Comparison of ENCODE assay signal across 1 cellular context in the genomic region with DNA sequence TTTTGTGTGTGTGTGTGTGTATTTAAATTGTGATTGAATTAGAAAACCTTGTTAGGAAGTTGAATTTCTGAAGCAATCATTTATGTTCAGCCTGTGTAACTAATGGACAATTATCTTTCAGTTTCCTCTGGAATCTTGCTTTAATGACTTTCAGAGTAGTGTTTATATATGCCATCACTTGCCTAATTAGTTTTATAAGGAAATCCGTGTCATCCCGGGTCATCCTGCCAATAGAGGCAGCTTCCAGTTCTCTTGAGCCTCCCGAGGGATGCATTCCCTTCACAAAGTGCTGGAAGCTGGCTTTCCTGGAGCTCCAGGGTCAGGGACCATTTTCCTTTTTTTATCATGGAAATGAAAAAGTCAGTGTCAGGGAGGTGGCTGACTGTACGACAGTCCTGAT.
TF ChIP-seq lines count a peak whose summit lies in the region.

No MANE protein-coding gene starts in this region.

TF ChIP-seq in A549, 52 proteins besides CTCF, POLR2A, EP300 and RAD21:
- TF ChIP-seq, protein P1, sequence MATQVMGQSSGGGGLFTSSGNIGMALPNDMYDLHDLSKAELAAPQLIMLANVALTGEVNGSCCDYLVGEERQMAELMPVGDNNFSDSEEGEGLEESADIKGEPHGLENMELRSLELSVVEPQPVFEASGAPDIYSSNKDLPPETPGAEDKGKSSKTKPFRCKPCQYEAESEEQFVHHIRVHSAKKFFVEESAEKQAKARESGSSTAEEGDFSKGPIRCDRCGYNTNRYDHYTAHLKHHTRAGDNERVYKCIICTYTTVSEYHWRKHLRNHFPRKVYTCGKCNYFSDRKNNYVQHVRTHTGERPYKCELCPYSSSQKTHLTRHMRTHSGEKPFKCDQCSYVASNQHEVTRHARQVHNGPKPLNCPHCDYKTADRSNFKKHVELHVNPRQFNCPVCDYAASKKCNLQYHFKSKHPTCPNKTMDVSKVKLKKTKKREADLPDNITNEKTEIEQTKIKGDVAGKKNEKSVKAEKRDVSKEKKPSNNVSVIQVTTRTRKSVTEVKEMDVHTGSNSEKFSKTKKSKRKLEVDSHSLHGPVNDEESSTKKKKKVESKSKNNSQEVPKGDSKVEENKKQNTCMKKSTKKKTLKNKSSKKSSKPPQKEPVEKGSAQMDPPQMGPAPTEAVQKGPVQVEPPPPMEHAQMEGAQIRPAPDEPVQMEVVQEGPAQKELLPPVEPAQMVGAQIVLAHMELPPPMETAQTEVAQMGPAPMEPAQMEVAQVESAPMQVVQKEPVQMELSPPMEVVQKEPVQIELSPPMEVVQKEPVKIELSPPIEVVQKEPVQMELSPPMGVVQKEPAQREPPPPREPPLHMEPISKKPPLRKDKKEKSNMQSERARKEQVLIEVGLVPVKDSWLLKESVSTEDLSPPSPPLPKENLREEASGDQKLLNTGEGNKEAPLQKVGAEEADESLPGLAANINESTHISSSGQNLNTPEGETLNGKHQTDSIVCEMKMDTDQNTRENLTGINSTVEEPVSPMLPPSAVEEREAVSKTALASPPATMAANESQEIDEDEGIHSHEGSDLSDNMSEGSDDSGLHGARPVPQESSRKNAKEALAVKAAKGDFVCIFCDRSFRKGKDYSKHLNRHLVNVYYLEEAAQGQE (IDR thresholded peaks at IDR 0.05), result no peak
- TF ChIP-seq, protein P2, sequence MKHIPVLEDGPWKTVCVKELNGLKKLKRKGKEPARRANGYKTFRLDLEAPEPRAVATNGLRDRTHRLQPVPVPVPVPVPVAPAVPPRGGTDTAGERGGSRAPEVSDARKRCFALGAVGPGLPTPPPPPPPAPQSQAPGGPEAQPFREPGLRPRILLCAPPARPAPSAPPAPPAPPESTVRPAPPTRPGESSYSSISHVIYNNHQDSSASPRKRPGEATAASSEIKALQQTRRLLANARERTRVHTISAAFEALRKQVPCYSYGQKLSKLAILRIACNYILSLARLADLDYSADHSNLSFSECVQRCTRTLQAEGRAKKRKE (CRISPR knock-in tag; IDR thresholded peaks at IDR 0.05; ENCODE audit: low read depth), result no peak
- TF ChIP-seq HOXB13 (CRISPR knock-in tag; IDR thresholded peaks at IDR 0.05; ENCODE audit: low read depth), result no peak
- TF ChIP-seq ZC3H11A (IDR thresholded peaks at IDR 0.05), result no peak
- TF ChIP-seq, protein P3, sequence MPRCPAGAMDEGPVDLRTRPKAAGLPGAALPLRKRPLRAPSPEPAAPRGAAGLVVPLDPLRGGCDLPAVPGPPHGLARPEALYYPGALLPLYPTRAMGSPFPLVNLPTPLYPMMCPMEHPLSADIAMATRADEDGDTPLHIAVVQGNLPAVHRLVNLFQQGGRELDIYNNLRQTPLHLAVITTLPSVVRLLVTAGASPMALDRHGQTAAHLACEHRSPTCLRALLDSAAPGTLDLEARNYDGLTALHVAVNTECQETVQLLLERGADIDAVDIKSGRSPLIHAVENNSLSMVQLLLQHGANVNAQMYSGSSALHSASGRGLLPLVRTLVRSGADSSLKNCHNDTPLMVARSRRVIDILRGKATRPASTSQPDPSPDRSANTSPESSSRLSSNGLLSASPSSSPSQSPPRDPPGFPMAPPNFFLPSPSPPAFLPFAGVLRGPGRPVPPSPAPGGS (IDR thresholded peaks at IDR 0.05), result no peak
- TF ChIP-seq NFE2L2 (conservative IDR thresholded peaks at IDR 0.05; ENCODE audit: low read length), result no peak
- no peak for TF ChIP-seq RCOR1 (IDR thresholded peaks at IDR 0.05; ENCODE audit: low read depth, low read length)
- no peak for TF ChIP-seq POLR2AphosphoS2 (conservative IDR thresholded peaks at IDR 0.05; ENCODE audit: low read length)
- TF ChIP-seq JUNB (IDR thresholded peaks at IDR 0.05), result no peak
- no peak for TF ChIP-seq HDAC2 (IDR thresholded peaks at IDR 0.05)
- TF ChIP-seq, protein P4, sequence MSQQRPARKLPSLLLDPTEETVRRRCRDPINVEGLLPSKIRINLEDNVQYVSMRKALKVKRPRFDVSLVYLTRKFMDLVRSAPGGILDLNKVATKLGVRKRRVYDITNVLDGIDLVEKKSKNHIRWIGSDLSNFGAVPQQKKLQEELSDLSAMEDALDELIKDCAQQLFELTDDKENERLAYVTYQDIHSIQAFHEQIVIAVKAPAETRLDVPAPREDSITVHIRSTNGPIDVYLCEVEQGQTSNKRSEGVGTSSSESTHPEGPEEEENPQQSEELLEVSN (IDR thresholded peaks at IDR 0.05; ENCODE audit: borderline replicate concordance, low read depth), result no peak
- TF ChIP-seq FOSB (CRISPR knock-in tag; IDR thresholded peaks at IDR 0.05), result no peak
- no peak for TF ChIP-seq FOXS1 (CRISPR knock-in tag; IDR thresholded peaks at IDR 0.05)
- no peak for TF ChIP-seq NR3C1 (IDR thresholded peaks at IDR 0.05)
- TF ChIP-seq, protein P5, sequence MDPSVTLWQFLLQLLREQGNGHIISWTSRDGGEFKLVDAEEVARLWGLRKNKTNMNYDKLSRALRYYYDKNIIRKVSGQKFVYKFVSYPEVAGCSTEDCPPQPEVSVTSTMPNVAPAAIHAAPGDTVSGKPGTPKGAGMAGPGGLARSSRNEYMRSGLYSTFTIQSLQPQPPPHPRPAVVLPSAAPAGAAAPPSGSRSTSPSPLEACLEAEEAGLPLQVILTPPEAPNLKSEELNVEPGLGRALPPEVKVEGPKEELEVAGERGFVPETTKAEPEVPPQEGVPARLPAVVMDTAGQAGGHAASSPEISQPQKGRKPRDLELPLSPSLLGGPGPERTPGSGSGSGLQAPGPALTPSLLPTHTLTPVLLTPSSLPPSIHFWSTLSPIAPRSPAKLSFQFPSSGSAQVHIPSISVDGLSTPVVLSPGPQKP (IDR thresholded peaks at IDR 0.05; ENCODE audit: low read depth, low read length), result no peak
- no peak for TF ChIP-seq RARB (CRISPR knock-in tag; IDR thresholded peaks at IDR 0.05)
- no peak for TF ChIP-seq CBX2 (IDR thresholded peaks at IDR 0.05; ENCODE audit: borderline replicate concordance, low read depth)
- TF ChIP-seq, protein P6, sequence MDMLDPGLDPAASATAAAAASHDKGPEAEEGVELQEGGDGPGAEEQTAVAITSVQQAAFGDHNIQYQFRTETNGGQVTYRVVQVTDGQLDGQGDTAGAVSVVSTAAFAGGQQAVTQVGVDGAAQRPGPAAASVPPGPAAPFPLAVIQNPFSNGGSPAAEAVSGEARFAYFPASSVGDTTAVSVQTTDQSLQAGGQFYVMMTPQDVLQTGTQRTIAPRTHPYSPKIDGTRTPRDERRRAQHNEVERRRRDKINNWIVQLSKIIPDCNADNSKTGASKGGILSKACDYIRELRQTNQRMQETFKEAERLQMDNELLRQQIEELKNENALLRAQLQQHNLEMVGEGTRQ (IDR thresholded peaks at IDR 0.05), result no peak
- no peak for TF ChIP-seq MAZ (IDR thresholded peaks at IDR 0.05; ENCODE audit: borderline replicate concordance, low read depth, low read length)
